In the genomic region with DNA sequence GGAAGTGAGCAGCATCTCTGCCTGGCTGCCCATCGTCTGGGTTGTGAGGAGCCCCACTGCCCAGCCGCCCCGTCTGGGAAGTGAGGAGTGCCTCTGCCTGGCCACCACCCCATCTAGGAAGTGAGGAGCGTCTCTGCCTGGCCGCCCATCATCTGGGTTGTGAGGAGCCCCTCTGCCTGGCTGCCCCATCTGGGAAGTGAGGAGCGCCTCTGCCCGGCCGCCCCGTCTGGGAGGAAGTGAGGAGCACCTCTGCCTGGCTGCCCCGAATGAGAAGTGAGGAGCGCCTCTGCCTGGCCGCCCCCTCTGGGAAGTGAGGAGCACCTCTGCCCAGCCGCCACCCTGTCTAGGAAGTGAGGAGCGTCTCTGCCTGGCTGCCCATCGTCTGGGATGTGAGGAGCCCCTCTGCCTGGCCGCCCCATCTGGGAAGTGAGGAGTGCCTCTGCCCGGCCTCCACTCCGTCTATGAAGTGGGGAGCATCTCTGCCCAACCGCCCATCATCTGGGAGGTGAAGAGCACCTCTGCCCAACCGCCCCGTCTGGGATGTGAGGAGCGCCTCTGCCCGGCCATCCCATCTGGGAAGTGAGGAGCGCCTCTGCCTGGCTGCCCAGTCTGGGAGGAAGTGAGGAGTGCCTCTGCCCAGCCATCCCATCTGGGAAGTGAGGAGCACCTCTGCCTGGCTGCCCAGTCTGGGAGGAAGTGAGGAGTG, we compare ENCODE assay signal across 16 cellular contexts. TPM values are rescaled to one million over a fixed set of nuclear protein-coding genes. Genes with fewer than 3 reads are reported as not detected.
"Had no signal": no experiment of that assay in that cellular context is flagged by ENCODE, and none has a peak within 500 bp of the region (broad histone marks: within the 10 kb centered on the region; RNA-seq: fewer than 3 reads in every experiment).

No MANE protein-coding gene starts in this region.

RNA-seq across cellular contexts. Expression of a gene that starts 11.4 kb away (rescaled TPM):
- total RNA-seq: activated naive CD4-positive, alpha-beta T cell treated with anti-CD3 and anti-CD28 coated beads for 36 hours; activated naive CD4-positive, alpha-beta T cell treated with anti-CD3 and anti-CD28 coated beads, Interleukin-2, amount 50 U/mL, for 72 hours; activated naive CD8-positive, alpha-beta T cell treated with anti-CD3 and anti-CD28 coated beads for 36 hours; activated naive CD8-positive, alpha-beta T cell treated with anti-CD3 and anti-CD28 coated beads, Interleukin-2, amount 10 ng/mL, durations not matched to agents 7 days and 5 days; activated T-cell treated with anti-CD3 and anti-CD28 coated beads, Interleukin-2, amount 50 U/mL, for 4 hours; activated T-cell treated with anti-CD3 and anti-CD28 coated beads, Interleukin-2, amount 50 U/mL, for 72 hours; activated T-helper 1 cell treated with anti-CD3 and anti-CD28 coated beads, Interleukin-12 subunit alpha, Interleukin-12 subunit beta, Interleukin-2, Interleukin-4 antibody, amounts not matched to agents 30 ng/mL and 10 ng/mL and 1 ng/mL, durations not matched to agents 14 hours and 24 hours and 36 hours; activated T-helper 17 cell treated with anti-CD3 and anti-CD28 coated beads, Interleukin-2, amount 50 U/mL, for 72 hours; activated T-helper 2 cell treated with anti-CD3 and anti-CD28 coated beads, Interferon-gamma antibody, Interleukin-2, Interleukin-4, amounts not matched to agents 10 μg/mL and 5 μg/mL and 100 μg/mL, durations not matched to agents 14 hours and 24 hours and 36 hours; aorta; ascending aorta; body of pancreas; breast epithelium; bronchial epithelial cell; cardiac muscle cell had no signal
- polyA plus RNA-seq: adipose tissue, aorta, cardiac muscle cell had no signal
